Comparison of ENCODE assay signal across 24 cellular contexts in the genomic region with DNA sequence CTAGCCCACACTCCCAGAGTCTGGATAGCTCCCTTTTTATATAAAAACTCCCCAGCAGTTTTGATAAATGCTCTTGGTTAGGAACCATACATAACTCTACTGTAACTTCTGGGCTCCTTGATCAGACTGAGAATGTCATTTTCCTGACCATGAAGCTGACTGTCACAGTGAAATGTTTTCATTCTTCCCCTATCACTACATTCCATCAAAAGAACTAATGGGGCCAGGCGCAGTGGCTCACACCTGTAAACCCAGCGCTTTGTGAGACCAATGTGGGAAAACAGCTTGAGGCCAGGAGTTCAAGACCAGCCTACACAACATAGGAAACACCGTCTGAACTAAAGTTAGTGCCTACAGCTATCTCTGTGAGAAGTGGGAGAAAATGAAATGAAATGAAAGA.
A peak's percentile ranks its signal among the peaks of the same experiment; 100 is the strongest.
DNase-seq lines count a peak whose midpoint lies in the region; ATAC-seq, FAIRE-seq and TF ChIP-seq lines count a peak whose summit lies in the region.
"Had no signal": no experiment of that assay in that cellular context is flagged by ENCODE, and none has a peak within 500 bp of the region (broad histone marks: within the 10 kb centered on the region; RNA-seq: fewer than 3 reads in every experiment).

No MANE protein-coding gene starts in this region.

- H3K27ac ChIP-seq in Panc1 (ENCODE audit: low read length) = no peak overlapping the region
- H3K27ac ChIP-seq: Peyer's patch had no signal

- no TSS peak for BruUV-seq in Caco-2 (replicated peaks; lab: Mats Ljungman, UMichigan)
- BruUV-seq in Panc1 (replicated peaks; lab: Mats Ljungman, UMichigan) = no TSS peak

- DNase-seq in Caco-2 = peak in 1 of 2 experiments; percentile 15
- peak; percentile 28 for DNase-seq in Daoy (ENCODE audit: low read depth)
- DNase-seq in Panc1 (ENCODE audit: low read depth, low spot score) = no peak
- DNase-seq in mesothelial cell of epicardium (ENCODE audit: low spot score in 2 of 2, unreplicated experiment in 2 of 2) = no peak
- DNase-seq in GM19239 (ENCODE audit: insufficient read length, low spot score) = no peak
- no peak for DNase-seq in activated CD4-positive, alpha-beta T cell treated with anti-CD3 and anti-CD28 coated beads, Interleukin-2, amount 50 U/mL, for 1 hour
- DNase-seq: ACHN, AML-193, Calu3, DMS79, GF-D8, KG1, MG63, NCI-H1092, NCI-H146, NCI-H2081, NCI-H510A treated with DMSO at 0.1 percent for 48 hours, NCI-H82, Peyer's patch had no signal

- peak overlapping the region; percentile 65 for H3K27ac Mint-ChIP-seq in Caco-2 (ENCODE audit: unreplicated experiment)
- H3K27ac Mint-ChIP-seq in mesothelial cell of epicardium = peak overlapping the region; percentile 49

- H3K27me3 Mint-ChIP-seq in Caco-2 (ENCODE audit: insufficient read depth, unreplicated experiment) (no peaks in the 10 kb centered on the region), mesothelial cell of epicardium (ENCODE audit: low read depth) (no peaks in the 10 kb centered on the region)

- H3K9me3 ChIP-seq in Caco-2 = no peaks in the 10 kb centered on the region
- H3K9me3 ChIP-seq in Panc1 (ENCODE audit: control insufficient read depth, insufficient read depth, low read depth, low read length) = no peaks in the 10 kb centered on the region
- H3K9me3 ChIP-seq: MG63, Peyer's patch had no signal

- H3K36me3 Mint-ChIP-seq in Caco-2 (ENCODE audit: insufficient read depth, unreplicated experiment) (no peaks in the 10 kb centered on the region), mesothelial cell of epicardium (peaks cover 29% of the 10 kb centered on the region)

- H3K4me1 Mint-ChIP-seq in Caco-2 (ENCODE audit: low read depth, unreplicated experiment) (peaks cover 13% of the 10 kb centered on the region), mesothelial cell of epicardium (peaks cover 17% of the 10 kb centered on the region)

- no peaks in the 10 kb centered on the region for H3K36me3 ChIP-seq in Caco-2 (ENCODE audit: control insufficient read depth, insufficient read depth, low read length)
- H3K36me3 ChIP-seq in Panc1 (ENCODE audit: control insufficient read depth, insufficient read depth, low read length) = no peaks in the 10 kb centered on the region
- H3K36me3 ChIP-seq: MG63 had no signal

- CTCF ChIA-PET in Caco-2 (lab: Charles Lee) (no interaction called here), Panc1 (lab: Charles Lee) (no interaction called here)

- intact Hi-C loops in Caco-2 (cut with micrococcal nuclease; ENCODE audit: unreplicated experiment) (no loop called here), Panc1 (cut with micrococcal nuclease; ENCODE audit: unreplicated experiment) (no loop called here)

- no peak overlapping the region for H3K4me3 Mint-ChIP-seq in Caco-2 (ENCODE audit: unreplicated experiment)
- no peak overlapping the region for H3K4me3 Mint-ChIP-seq in mesothelial cell of epicardium

- H3K9me3 Mint-ChIP-seq in Caco-2 (ENCODE audit: unreplicated experiment) (no peaks in the 10 kb centered on the region), mesothelial cell of epicardium (no peaks in the 10 kb centered on the region)

- H3K27me3 ChIP-seq in Caco-2 (replicated peaks; ENCODE audit: control insufficient read depth, insufficient read depth, low read length) (no peaks in the 10 kb centered on the region), Panc1 (ENCODE audit: control insufficient read depth, insufficient read depth, low read length) (no peaks in the 10 kb centered on the region)
- H3K27me3 ChIP-seq: MG63, Peyer's patch had no signal

- no peak for TF ChIP-seq CTCF in Caco-2 (IDR thresholded peaks at IDR 0.05; ENCODE audit: insufficient read depth in 1 of 2, low read depth in 1 of 2, low read length in 1 of 2, severe bottlenecking in 1 of 2, unreplicated experiment in 1 of 2)
- TF ChIP-seq CTCF in Panc1 (IDR thresholded peaks at IDR 0.05) = no peak
- no peak for TF ChIP-seq CTCF in mesothelial cell of epicardium (IDR thresholded peaks at IDR 0.05; ENCODE audit: unreplicated experiment)

- in situ Hi-C loops in Panc1 (cut with HindIII; ENCODE audit: low pct_unique_long_range_greater_than_20kb, low sequenced_read_pairs) = no loop called here

- H3K4me3 ChIP-seq in Caco-2 (ENCODE audit: low read depth, low read length) (no peak overlapping the region), Panc1 (ENCODE audit: low read depth in 2 of 2, low read length in 2 of 2) (no peak overlapping the region)
- H3K4me3 ChIP-seq: MG63, Peyer's patch had no signal

- H3K4me1 ChIP-seq in Caco-2 (no peaks in the 10 kb centered on the region), Panc1 (ENCODE audit: control insufficient read depth, insufficient read depth, low read length) (no peaks in the 10 kb centered on the region; the same call in 1 of the 2 replicates)
- H3K4me1 ChIP-seq: Peyer's patch had no signal

- POLR2A ChIA-PET in Caco-2 (lab: Charles Lee) (no interaction called here), Panc1 (lab: Charles Lee) (no interaction called here)

- no peak for FAIRE-seq in GM19239 (lab: Jason Lieb, UNC)
- FAIRE-seq: GM12891, H1 had no signal

- ATAC-seq in Panc1 = peak; percentile 79
- no peak for ATAC-seq in HG02678 (IDR thresholded peaks at IDR 0.05; ENCODE audit: unreplicated experiment)
- ATAC-seq: Right ventricle myocardium inferior, SK-N-SH treated with all-trans-retinoic acid at 6 μM for 48 hours had no signal
